ENCODE assay signal across 1 cellular context in the genomic region with DNA sequence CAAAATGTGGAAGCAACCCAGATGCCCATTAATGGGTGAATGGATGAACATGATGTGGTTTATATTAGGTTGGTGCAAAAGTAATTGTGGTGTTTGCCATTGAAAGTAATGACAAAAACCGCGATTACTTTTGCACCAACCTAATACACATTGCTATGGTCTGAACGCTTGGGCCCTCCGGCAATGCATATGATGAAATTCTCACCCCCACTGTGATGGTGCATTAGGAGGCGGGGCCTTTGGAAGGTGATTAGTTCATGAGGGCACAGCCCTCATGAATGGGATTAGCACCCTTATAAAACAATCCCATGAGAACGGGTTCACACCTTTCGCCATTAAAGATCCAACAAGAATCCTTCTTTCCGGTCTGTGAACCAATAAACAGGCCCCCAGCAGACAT.
TF ChIP-seq lines count a peak whose summit lies in the region.

No MANE protein-coding gene starts in this region.

TF ChIP-seq in WTC11, 78 proteins besides CTCF, POLR2A, EP300 and RAD21 (continued from another document):
- TF ChIP-seq, protein P1, sequence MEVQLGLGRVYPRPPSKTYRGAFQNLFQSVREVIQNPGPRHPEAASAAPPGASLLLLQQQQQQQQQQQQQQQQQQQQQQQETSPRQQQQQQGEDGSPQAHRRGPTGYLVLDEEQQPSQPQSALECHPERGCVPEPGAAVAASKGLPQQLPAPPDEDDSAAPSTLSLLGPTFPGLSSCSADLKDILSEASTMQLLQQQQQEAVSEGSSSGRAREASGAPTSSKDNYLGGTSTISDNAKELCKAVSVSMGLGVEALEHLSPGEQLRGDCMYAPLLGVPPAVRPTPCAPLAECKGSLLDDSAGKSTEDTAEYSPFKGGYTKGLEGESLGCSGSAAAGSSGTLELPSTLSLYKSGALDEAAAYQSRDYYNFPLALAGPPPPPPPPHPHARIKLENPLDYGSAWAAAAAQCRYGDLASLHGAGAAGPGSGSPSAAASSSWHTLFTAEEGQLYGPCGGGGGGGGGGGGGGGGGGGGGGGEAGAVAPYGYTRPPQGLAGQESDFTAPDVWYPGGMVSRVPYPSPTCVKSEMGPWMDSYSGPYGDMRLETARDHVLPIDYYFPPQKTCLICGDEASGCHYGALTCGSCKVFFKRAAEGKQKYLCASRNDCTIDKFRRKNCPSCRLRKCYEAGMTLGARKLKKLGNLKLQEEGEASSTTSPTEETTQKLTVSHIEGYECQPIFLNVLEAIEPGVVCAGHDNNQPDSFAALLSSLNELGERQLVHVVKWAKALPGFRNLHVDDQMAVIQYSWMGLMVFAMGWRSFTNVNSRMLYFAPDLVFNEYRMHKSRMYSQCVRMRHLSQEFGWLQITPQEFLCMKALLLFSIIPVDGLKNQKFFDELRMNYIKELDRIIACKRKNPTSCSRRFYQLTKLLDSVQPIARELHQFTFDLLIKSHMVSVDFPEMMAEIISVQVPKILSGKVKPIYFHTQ (CRISPR knock-in tag; IDR thresholded peaks at IDR 0.05) = no peak
- TF ChIP-seq ETV6 (CRISPR knock-in tag; IDR thresholded peaks at IDR 0.05) (no peak), ZNF423 (CRISPR knock-in tag; IDR thresholded peaks at IDR 0.05) (no peak), FOXP1 (CRISPR knock-in tag; IDR thresholded peaks at IDR 0.05; ENCODE audit: borderline replicate concordance) (no peak), FOXJ3 (CRISPR knock-in tag; IDR thresholded peaks at IDR 0.05; ENCODE audit: borderline replicate concordance) (no peak)
- TF ChIP-seq, protein P2, sequence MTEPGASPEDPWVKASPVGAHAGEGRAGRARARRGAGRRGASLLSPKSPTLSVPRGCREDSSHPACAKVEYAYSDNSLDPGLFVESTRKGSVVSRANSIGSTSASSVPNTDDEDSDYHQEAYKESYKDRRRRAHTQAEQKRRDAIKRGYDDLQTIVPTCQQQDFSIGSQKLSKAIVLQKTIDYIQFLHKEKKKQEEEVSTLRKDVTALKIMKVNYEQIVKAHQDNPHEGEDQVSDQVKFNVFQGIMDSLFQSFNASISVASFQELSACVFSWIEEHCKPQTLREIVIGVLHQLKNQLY (CRISPR knock-in tag; IDR thresholded peaks at IDR 0.05) = no peak
- TF ChIP-seq, protein P3, sequence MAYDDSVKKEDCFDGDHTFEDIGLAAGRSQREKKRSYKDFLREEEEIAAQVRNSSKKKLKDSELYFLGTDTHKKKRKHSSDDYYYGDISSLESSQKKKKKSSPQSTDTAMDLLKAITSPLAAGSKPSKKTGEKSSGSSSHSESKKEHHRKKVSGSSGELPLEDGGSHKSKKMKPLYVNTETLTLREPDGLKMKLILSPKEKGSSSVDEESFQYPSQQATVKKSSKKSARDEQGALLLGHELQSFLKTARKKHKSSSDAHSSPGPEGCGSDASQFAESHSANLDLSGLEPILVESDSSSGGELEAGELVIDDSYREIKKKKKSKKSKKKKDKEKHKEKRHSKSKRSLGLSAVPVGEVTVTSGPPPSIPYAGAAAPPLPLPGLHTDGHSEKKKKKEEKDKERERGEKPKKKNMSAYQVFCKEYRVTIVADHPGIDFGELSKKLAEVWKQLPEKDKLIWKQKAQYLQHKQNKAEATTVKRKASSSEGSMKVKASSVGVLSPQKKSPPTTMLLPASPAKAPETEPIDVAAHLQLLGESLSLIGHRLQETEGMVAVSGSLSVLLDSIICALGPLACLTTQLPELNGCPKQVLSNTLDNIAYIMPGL (CRISPR knock-in tag; IDR thresholded peaks at IDR 0.05) = no peak
